In the genomic region with DNA sequence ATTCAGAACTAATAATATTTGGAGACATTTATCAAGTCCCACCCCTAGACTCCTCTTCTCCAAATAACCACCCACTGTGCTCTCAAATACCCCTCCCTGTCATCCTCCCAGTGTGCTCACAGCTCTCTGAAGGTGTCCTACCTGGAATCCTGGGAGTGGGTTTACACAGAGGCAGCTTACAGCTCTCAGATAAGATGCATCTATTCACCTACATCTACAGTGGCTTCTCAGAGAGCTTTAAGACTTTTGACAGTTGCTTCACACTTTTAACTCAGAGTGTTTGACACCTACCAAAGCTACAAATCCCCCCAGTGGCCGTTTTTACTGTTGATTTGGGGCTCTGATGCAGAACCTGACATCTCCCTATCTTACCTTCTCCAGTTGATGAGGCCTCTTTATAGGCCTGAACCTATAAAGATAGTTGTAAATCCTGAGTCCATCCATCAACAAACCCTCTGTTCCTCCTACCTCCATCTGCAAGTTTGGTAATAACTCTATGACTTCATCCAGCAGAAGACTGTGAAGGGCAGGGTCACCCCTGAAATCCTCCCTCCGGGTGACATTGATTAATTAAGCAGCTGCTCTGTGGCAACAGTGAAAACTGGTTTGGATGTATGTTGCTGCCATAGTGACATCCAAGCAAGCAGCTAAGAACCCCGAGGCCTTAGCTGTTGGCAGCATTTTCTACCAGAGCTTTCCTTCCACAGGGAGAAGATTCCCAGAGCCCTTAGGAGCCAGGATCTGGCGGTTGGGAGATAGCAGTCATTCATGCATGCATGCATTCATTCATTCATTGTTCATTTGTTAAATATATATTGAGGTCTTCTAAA, we compare ENCODE assay signal across 16 cellular contexts.
DNase-seq lines count a peak whose midpoint lies in the region; ATAC-seq and TF ChIP-seq lines count a peak whose summit lies in the region.
"Had no signal": no experiment of that assay in that cellular context is flagged by ENCODE, and none has a peak within 500 bp of the region (broad histone marks: within the 10 kb centered on the region; RNA-seq: fewer than 3 reads in every experiment).

No MANE protein-coding gene starts in this region.

- ATAC-seq in esophagus mucosa, result peak; percentile 79
- ATAC-seq: pancreas, sciatic nerve, T-helper 17 cell had no signal

- no peaks in the 10 kb centered on the region for H4K20me1 ChIP-seq in Loucy (ENCODE audit: insufficient read depth, low read length, poor library complexity, severe bottlenecking)

- peak; percentile 23 for DNase-seq in NCI-H69 (lab: John Stamatoyannopoulos, UW)
- DNase-seq in suprapubic skin (ENCODE audit: low spot score in 2 of 2), result no peak
- DNase-seq in AG08395 (ENCODE audit: low spot score), result no peak
- DNase-seq in cardiac septum (ENCODE audit: low spot score), result no peak
- no peak for DNase-seq in HK-2 (ENCODE audit: unreplicated experiment)
- DNase-seq: activated B cell treated with CpG ODN at 0.5 μM for 24 hours; activated CD4-positive, alpha-beta memory T cell treated with anti-CD3 and anti-CD28 coated beads, Interleukin-2, amount 10 ng/mL, durations not matched to agents 7 days and 5 days; activated naive CD4-positive, alpha-beta T cell treated with anti-CD3 and anti-CD28 coated beads, Interleukin-2, amount 50 U/mL, for 16 hours; activated T-cell treated with anti-CD3 and anti-CD28 coated beads, Interleukin-2, amount 50 U/mL, for 1 hour; AML-193; NCI-H345; pancreas; T-helper 17 cell had no signal

- no peak for TF ChIP-seq EP300 in suprapubic skin (IDR thresholded peaks at IDR 0.05)

- no peak overlapping the region for H2AFZ ChIP-seq in Loucy (ENCODE audit: low read length)

- H3K4me3 ChIP-seq in Loucy (ENCODE audit: low read length, poor library complexity, severe bottlenecking) (no peak overlapping the region), suprapubic skin (no peak overlapping the region)
- H3K4me3 ChIP-seq: pancreas had no signal

- H3K27me3 ChIP-seq in Loucy (ENCODE audit: insufficient read depth, low read length, poor library complexity, severe bottlenecking), result no peaks in the 10 kb centered on the region
- no peaks in the 10 kb centered on the region for H3K27me3 ChIP-seq in suprapubic skin
- H3K27me3 ChIP-seq: pancreas had no signal

- no peaks in the 10 kb centered on the region for H3K9me2 ChIP-seq in Loucy (replicated peaks; ENCODE audit: low read depth, low read length)

- intact Hi-C loops in cardiac septum (cut with DNase I), result no loop called here

- H3F3A ChIP-seq in Loucy (ENCODE audit: low read depth), result no peaks in the 10 kb centered on the region

- H3K9me3 ChIP-seq in Loucy (ENCODE audit: insufficient read depth, low read depth, low read length) (no peaks in the 10 kb centered on the region), suprapubic skin (no peaks in the 10 kb centered on the region)
- H3K9me3 ChIP-seq: pancreas had no signal

- WGBS in suprapubic skin, result 41% methylated on average over 4 of the region's 4 CpGs

- H3K4me2 ChIP-seq in Loucy (ENCODE audit: low read depth, low read length, poor library complexity, severe bottlenecking), result no peak overlapping the region

- TF ChIP-seq POLR2A in suprapubic skin (IDR thresholded peaks at IDR 0.05), result no peak

- peaks cover 36% of the 10 kb centered on the region for H3K4me1 ChIP-seq in Loucy (ENCODE audit: insufficient read depth, low read length, poor library complexity, severe bottlenecking)
- H3K4me1 ChIP-seq in suprapubic skin, result peaks cover 48% of the 10 kb centered on the region
- H3K4me1 ChIP-seq: pancreas had no signal

- TF ChIP-seq CTCF in Loucy (conservative IDR thresholded peaks at IDR 0.05; ENCODE audit: low read length), result peak; percentile 38; the same call in 1 of the 2 replicates
- TF ChIP-seq CTCF in suprapubic skin (IDR thresholded peaks at IDR 0.05), result no peak

- no peak overlapping the region for H3K9ac ChIP-seq in Loucy (ENCODE audit: low read depth, low read length, poor library complexity, severe bottlenecking)

- peak overlapping the region; percentile 64 for H3K27ac ChIP-seq in suprapubic skin
- H3K27ac ChIP-seq: pancreas had no signal

- no peaks in the 10 kb centered on the region for H3K79me2 ChIP-seq in Loucy (ENCODE audit: insufficient read depth, low read length)

- H3K36me3 ChIP-seq in Loucy (ENCODE audit: insufficient read depth, low read length) (no peaks in the 10 kb centered on the region), suprapubic skin (no peaks in the 10 kb centered on the region)
- H3K36me3 ChIP-seq: pancreas had no signal
